Comparison of ENCODE assay signal across 21 cellular contexts in genomic region chr5:131305138-131305650, GRCh38. TPM values are rescaled to one million over a fixed set of nuclear protein-coding genes. Genes with fewer than 3 reads are reported as not detected.
A peak's percentile ranks its signal among the peaks of the same experiment; 100 is the strongest.
DNase-seq lines count a peak whose midpoint lies in the region; ATAC-seq, FAIRE-seq and TF ChIP-seq lines count a peak whose summit lies in the region.
"Had no signal": no experiment of that assay in that cellular context is flagged by ENCODE, and none has a peak within 500 bp of the region (broad histone marks: within the 10 kb centered on the region; RNA-seq: fewer than 3 reads in every experiment).

No MANE protein-coding gene starts in this region.

- H3F3A ChIP-seq in GM23248 (ENCODE audit: insufficient read depth) = peaks cover 19% of the 10 kb centered on the region

- H3K9me3 ChIP-seq in IMR-90 (ENCODE audit: control insufficient read depth, insufficient read depth, low read length) (no peaks in the 10 kb centered on the region), K562 (replicated peaks; ENCODE audit: control insufficient read depth, insufficient read depth, low read depth, low read length) (no peaks in the 10 kb centered on the region), neutrophil (no peaks in the 10 kb centered on the region), GM23248 (ENCODE audit: low read depth) (no peaks in the 10 kb centered on the region)
- H3K9me3 ChIP-seq: esophagus squamous epithelium, thyroid gland had no signal

- WGBS in IMR-90 (ENCODE audit: extremely low coverage in 2 of 2, insufficient read length in 1 of 2), 2 experiments = 100% methylated on average over 1 of the region's 2 CpGs; no CpG with 5 or more reads in 1 of the 2 experiments
- WGBS in K562 (ENCODE audit: insufficient coverage, low coverage, missing lambda C conversion rate) = 33% methylated on average over 2 of the region's 2 CpGs
- WGBS in GM23248 (ENCODE audit: low coverage in 1 of 2, low lambda C conversion rate in 2 of 2, missing lambda C conversion rate in 2 of 2), 2 experiments = 97 to 100% methylated on average over 2 of the region's 2 CpGs

- no peak overlapping the region for H2AFZ ChIP-seq in IMR-90 (replicated peaks; ENCODE audit: low read length, poor library complexity)
- no peak overlapping the region for H2AFZ ChIP-seq in K562 (ENCODE audit: low read depth, low read length)
- no peak overlapping the region for H2AFZ ChIP-seq in GM23248
- H2AFZ ChIP-seq: GM23338 had no signal

- H2AK5ac ChIP-seq in IMR-90 (ENCODE audit: low read depth, low read length) = no peak overlapping the region

- H3K4me2 ChIP-seq in IMR-90 (ENCODE audit: low read depth, low read length) (no peak overlapping the region), K562 (ENCODE audit: insufficient read depth, low read length) (no peak overlapping the region), GM23248 (ENCODE audit: unreplicated experiment) (no peak overlapping the region)
- H3K4me2 ChIP-seq: GM23338 had no signal

- TF ChIP-seq POLR2A in IMR-90 (IDR thresholded peaks at IDR 0.05; ENCODE audit: low read depth, low read length) (no peak), K562 (conservative IDR thresholded peaks at IDR 0.05) (no peak)

- CTCF ChIA-PET in activated naive CD4-positive, alpha-beta T cell treated with anti-CD3 and anti-CD28 coated beads for 36 hours (lab: Charles Lee) = interaction anchor here (1.7 kb wide), 1 partner anchor 41 kb away, joined by 4 read pairs; no protein-coding TSS in a partner anchor
- CTCF ChIA-PET in IMR-90 (lab: Yijun Ruan, JAX) (interaction anchor here (0.6 kb wide), 1 partner anchor 56 kb away, joined by 4 read pairs; no protein-coding TSS in a partner anchor), K562 (lab: Yijun Ruan, JAX; ENCODE audit: low intra/inter-chr PET ratio) (no interaction called here)

- no peak overlapping the region for H2BK15ac ChIP-seq in IMR-90 (ENCODE audit: low read depth, low read length)

- H4K5ac ChIP-seq in IMR-90 (ENCODE audit: low read depth, low read length) = no peak overlapping the region

- dilution Hi-C loops in IMR-90 (cut with HindIII; ENCODE audit: low sequenced_read_pairs, unreplicated experiment) = no loop called here

- no peak overlapping the region for H4K8ac ChIP-seq in IMR-90 (ENCODE audit: low read depth in 2 of 2, low read length in 2 of 2)

- H3K4me3 ChIP-seq in IMR-90 (ENCODE audit: insufficient read depth, low read depth, low read length) = no peak overlapping the region
- H3K4me3 ChIP-seq in K562 = no peak overlapping the region
- H3K4me3 ChIP-seq in neutrophil (ENCODE audit: low read depth in 1 of 2, low read length in 1 of 2) = no peak overlapping the region
- H3K4me3 ChIP-seq in GM23248 = no peak overlapping the region
- H3K4me3 ChIP-seq: esophagus squamous epithelium, GM23338, skin epidermis, thyroid gland had no signal

- H3K36me3 ChIP-seq in IMR-90 (ENCODE audit: control insufficient read depth, insufficient read depth, low read length) = no peaks in the 10 kb centered on the region
- no peaks in the 10 kb centered on the region for H3K36me3 ChIP-seq in K562 (ENCODE audit: control insufficient read depth, insufficient read depth, low read length)
- no peaks in the 10 kb centered on the region for H3K36me3 ChIP-seq in neutrophil
- H3K36me3 ChIP-seq in GM23248 (ENCODE audit: low read depth) = no peaks in the 10 kb centered on the region
- H3K36me3 ChIP-seq: esophagus squamous epithelium, thyroid gland had no signal

- peaks cover 64% of the 10 kb centered on the region for H3K4me1 Mint-ChIP-seq in activated naive CD4-positive, alpha-beta T cell treated with anti-CD3 and anti-CD28 coated beads for 36 hours (ENCODE audit: low read depth)
- H3K4me1 Mint-ChIP-seq: GM23338 had no signal

- TF ChIP-seq CTCF in IMR-90 (conservative IDR thresholded peaks at IDR 0.05; ENCODE audit: low read depth, low read length) = no peak
- no peak for TF ChIP-seq CTCF in K562 (IDR thresholded peaks at IDR 0.05 in 2 of 3, conservative IDR thresholded peaks at IDR 0.05 in 1 of 3; ENCODE audit: insufficient read depth in 2 of 3, low read depth in 1 of 3, low read length in 3 of 3)
- TF ChIP-seq CTCF in neutrophil (IDR thresholded peaks at IDR 0.05) = no peak

- H4K20me1 ChIP-seq in IMR-90 (ENCODE audit: insufficient read depth, low read length) (peaks cover 17% of the 10 kb centered on the region; the same call in 1 of the 2 replicates), K562 (replicated peaks; ENCODE audit: control insufficient read depth, insufficient read depth, low read length) (no peaks in the 10 kb centered on the region), GM23248 (ENCODE audit: insufficient read depth) (no peaks in the 10 kb centered on the region)

- no peak overlapping the region for H2BK120ac ChIP-seq in IMR-90 (ENCODE audit: low read depth, low read length)

- in situ Hi-C loops in IMR-90 (cut with MboI; ENCODE audit: low sequenced_read_pairs) = no loop called here
- in situ Hi-C loops in K562 (cut with MboI) = no loop called here
- in situ Hi-C loops in GM23248 (cut with MboI) = no loop called here

- no peak overlapping the region for H4K91ac ChIP-seq in IMR-90 (ENCODE audit: insufficient read depth, low read depth, low read length)

- H2AK9ac ChIP-seq in IMR-90 (replicated peaks; ENCODE audit: low read depth, low read length, poor library complexity) = no peak overlapping the region

- H3K9me1 ChIP-seq in IMR-90 (ENCODE audit: insufficient read depth, low read length) (no peaks in the 10 kb centered on the region), K562 (ENCODE audit: control insufficient read depth, insufficient read depth, low read length) (no peaks in the 10 kb centered on the region)

- POLR2A ChIA-PET in IMR-90 (lab: Charles Lee; ENCODE audit: unreplicated experiment) (no interaction called here), K562 (lab: Yijun Ruan, JAX) (interaction anchor here (1.0 kb wide), 2 partner anchors 19 to 142 kb away, joined by 3 read pairs; no protein-coding TSS in a partner anchor)

- peak; percentile 6 for FAIRE-seq in K562 (lab: Jason Lieb, UNC)
- FAIRE-seq: G401.6 had no signal

- H3K4ac ChIP-seq in IMR-90 (ENCODE audit: low read depth, low read length) = no peak overlapping the region

- peaks cover 4% of the 10 kb centered on the region for H3K9me3 Mint-ChIP-seq in activated naive CD4-positive, alpha-beta T cell treated with anti-CD3 and anti-CD28 coated beads for 36 hours

- no peak overlapping the region for H2BK5ac ChIP-seq in IMR-90 (ENCODE audit: low read depth, low read length, poor library complexity, severe bottlenecking)

- H3K4me3 Mint-ChIP-seq in activated naive CD4-positive, alpha-beta T cell treated with anti-CD3 and anti-CD28 coated beads for 36 hours = no peak overlapping the region
- H3K4me3 Mint-ChIP-seq: brain, GM23338 had no signal

- H3K23ac ChIP-seq in IMR-90 (ENCODE audit: low read depth, low read length) = no peak overlapping the region

- DNase-seq in activated naive CD4-positive, alpha-beta T cell treated with anti-CD3 and anti-CD28 coated beads for 36 hours = no peak
- DNase-seq in activated naive CD4-positive, alpha-beta T cell (lab: John Stamatoyannopoulos, UW) = no peak
- DNase-seq in IMR-90 (no peak), K562 (ENCODE audit: extremely low read depth in 1 of 4, low spot score in 3 of 4) (peak in 1 of 4 experiments; percentile 10), GM23248 (no peak)
- DNase-seq in stimulated activated naive CD4-positive, alpha-beta T cell treated with Interleukin-2 at 50 U/mL for 16 hours (lab: John Stamatoyannopoulos, UW) = no peak
- DNase-seq in activated effector memory CD4-positive, alpha-beta T cell treated with anti-CD3 and anti-CD28 coated beads, Interleukin-2, amount 50 U/mL, for 16 hours = no peak
- DNase-seq: activated gamma-delta T cell treated with Interleukin-2 at 50 U/mL for 16 hours; esophagus squamous epithelium; KG1; NCI-H1105; NCI-H526; stimulated activated CD4-positive, alpha-beta T cell treated with anti-CD3 and anti-CD28 coated beads, Interleukin-4, amount 100 ng/mL, for 24 hours; thyroid gland had no signal

- peaks cover 11 to 27% of the 10 kb centered on the region in 2 experiments for H3K79me1 ChIP-seq in IMR-90 (ENCODE audit: low read depth in 1 of 2, low read length in 2 of 2)

- no peak for TF ChIP-seq EP300 in K562 (IDR thresholded peaks at IDR 0.05; ENCODE audit: low read length)

- H3K18ac ChIP-seq in IMR-90 (ENCODE audit: low read depth, low read length) = no peak overlapping the region

- TF ChIP-seq RAD21 in IMR-90 (IDR thresholded peaks at IDR 0.05; ENCODE audit: low read length) (no peak), K562 (CRISPR knock-in tag; conservative IDR thresholded peaks at IDR 0.05 in 1 of 2, IDR thresholded peaks at IDR 0.05 in 1 of 2) (no peak)

- H3K79me2 ChIP-seq in K562 (ENCODE audit: control insufficient read depth, insufficient read depth, low read length) (peaks cover 53% of the 10 kb centered on the region), GM23248 (ENCODE audit: insufficient read depth) (peaks cover 51% of the 10 kb centered on the region)

- H3K9me2 ChIP-seq in GM23248 (ENCODE audit: insufficient read depth) = no peaks in the 10 kb centered on the region

- no peak for ATAC-seq in IMR-90 (ENCODE audit: low read depth)
- peak; percentile 74 for ATAC-seq in K562
- ATAC-seq: GM23338 had no signal

- no peak overlapping the region for H3K56ac ChIP-seq in IMR-90 (ENCODE audit: extremely low read depth, insufficient read depth, low read length)

- H3K9ac ChIP-seq in IMR-90 (ENCODE audit: low read depth, low read length) (no peak overlapping the region), K562 (ENCODE audit: insufficient read depth in 1 of 2, low read depth in 2 of 2, low read length in 2 of 2) (no peak overlapping the region), GM23248 (no peak overlapping the region)

- H3K27ac ChIP-seq in IMR-90 (ENCODE audit: insufficient read depth, low read length) (no peak overlapping the region), K562 (ENCODE audit: extremely low read depth, low read depth, low read length) (no peak overlapping the region), neutrophil (peak overlapping the region; percentile 2), GM23248 (no peak overlapping the region)
- H3K27ac ChIP-seq: HL-60, skin epidermis, thyroid gland had no signal

- peak overlapping the region; percentile 5; the same call in 1 of the 2 replicates for H3K14ac ChIP-seq in IMR-90 (replicated peaks; ENCODE audit: low read depth, low read length)

- H3K27me3 Mint-ChIP-seq in activated naive CD4-positive, alpha-beta T cell treated with anti-CD3 and anti-CD28 coated beads for 36 hours (ENCODE audit: low read depth) = no peaks in the 10 kb centered on the region
- H3K27me3 Mint-ChIP-seq: brain, progenitor cell of endocrine pancreas had no signal

- H3K4me1 ChIP-seq in IMR-90 (ENCODE audit: control insufficient read depth, insufficient read depth, low read length) (no peaks in the 10 kb centered on the region; the same call in 1 of the 2 replicates), K562 (replicated peaks in 1 of 2; ENCODE audit: control insufficient read depth in 2 of 2, insufficient read depth in 2 of 2, low read length in 2 of 2) (peaks cover 0 to 10% of the 10 kb centered on the region in 2 experiments; a peak in 4 of 5 replicates), neutrophil (ENCODE audit: control insufficient read depth in 1 of 2, insufficient read depth in 1 of 2, low read depth in 1 of 2, low read length in 1 of 2) (peaks cover 7 to 20% of the 10 kb centered on the region in 2 experiments), GM23248 (ENCODE audit: insufficient read depth) (peaks cover 14% of the 10 kb centered on the region)
- H3K4me1 ChIP-seq: thyroid gland had no signal

- no peaks in the 10 kb centered on the region for H3K27me3 ChIP-seq in IMR-90 (ENCODE audit: control insufficient read depth, insufficient read depth, low read length)
- no peaks in the 10 kb centered on the region for H3K27me3 ChIP-seq in K562 (ENCODE audit: control insufficient read depth in 2 of 2, insufficient read depth in 2 of 2, low read length in 2 of 2)
- no peaks in the 10 kb centered on the region for H3K27me3 ChIP-seq in neutrophil
- no peaks in the 10 kb centered on the region for H3K27me3 ChIP-seq in GM23248 (replicated peaks; ENCODE audit: insufficient read depth)
- H3K27me3 ChIP-seq: esophagus squamous epithelium, thyroid gland had no signal

- H2BK20ac ChIP-seq in IMR-90 (ENCODE audit: low read depth, low read length) = no peak overlapping the region

- no TSS peak for BruUV-seq in IMR-90 (replicated peaks; lab: Mats Ljungman, UMichigan)
- BruUV-seq in K562 (replicated peaks; lab: Mats Ljungman, UMichigan) = no TSS peak

- peak overlapping the region; percentile 55 for H3K27ac Mint-ChIP-seq in activated naive CD4-positive, alpha-beta T cell treated with anti-CD3 and anti-CD28 coated beads for 36 hours
- H3K27ac Mint-ChIP-seq: brain, GM23338, progenitor cell of endocrine pancreas had no signal

- intact Hi-C loops in activated naive CD4-positive, alpha-beta T cell treated with anti-CD3 and anti-CD28 coated beads for 36 hours (cut with micrococcal nuclease) = no loop called here
- intact Hi-C loops in IMR-90 (cut with micrococcal nuclease) (no loop called here), K562 (cut with micrococcal nuclease) (no loop called here)

- peaks cover 12% of the 10 kb centered on the region for H3K36me3 Mint-ChIP-seq in activated naive CD4-positive, alpha-beta T cell treated with anti-CD3 and anti-CD28 coated beads for 36 hours (ENCODE audit: low read depth)

RNA-seq across cellular contexts. Expression of gene CDC42SE2, which starts 41.3 kb away (rescaled TPM):
- 100 to 1,000 TPM; 106 to 108 TPM for total RNA-seq in activated naive CD4-positive, alpha-beta T cell treated with anti-CD3 and anti-CD28 coated beads for 36 hours
- total RNA-seq in IMR-90 (2012; rRNA removed) (19.4 and 44.2 TPM in 2 replicates), K562 (2014; rRNA removed) (24.8 and 31.2 TPM in 2 replicates), K562 (2014; rRNA removed; fragmentation: Illumina TruSeq; extraction: Trizol) (40.5 and 46.8 TPM in 2 replicates), K562 (2015; rRNA removed; fragmentation: Illumina TruSeq; extraction: Trizol) (38.0 and 39.7 TPM in 2 replicates), K562 (2021) (32.7 and 34.2 TPM in 2 replicates)
- polyA plus RNA-seq in IMR-90 (2012; rRNA removed) (8.8 and 12.5 TPM in 2 replicates), K562 (2011; rRNA removed) (30.9 and 44.3 TPM in 2 replicates), K562 (2014; fragmentation: Illumina TruSeq; extraction: Trizol) (30.0 and 33.8 TPM in 2 replicates), K562 (2014; fragmentation: Nextera tagmentation; extraction: Ambion mirVana) (10 to 100 TPM; 25.9 to 27.9 TPM), K562 (2014; rRNA removed) (27.6 and 34.3 TPM in 2 replicates), GM23248 (2016; fragmentation: Nextera tagmentation; extraction: Ambion mirVana) (13.7 and 14.3 TPM in 2 replicates)
- 2.0 and 2.8 TPM in 2 replicates for polyA plus RNA-seq in IMR-90 (2012; cell fraction: cytosol; rRNA removed)
- 1.1 and 22.9 TPM in 2 replicates for polyA plus RNA-seq in IMR-90 (2012; cell fraction: nucleus; rRNA removed; ENCODE audit: low replicate concordance)
- 14.0 and 31.6 TPM in 2 replicates for total RNA-seq in K562 (2011; cell fraction: chromatin; rRNA removed; ENCODE audit: low replicate concordance)
- total RNA-seq in K562 (2011; cell fraction: nucleolus; rRNA removed) = 8.8 and 11.4 TPM in 2 replicates
- 23.0 and 38.4 TPM in 2 replicates for total RNA-seq in K562 (2011; cell fraction: nucleoplasm; rRNA removed)
- 9.3 and 24.7 TPM in 2 replicates for polyA plus RNA-seq in K562 (2011; cell fraction: cytosol; rRNA removed)
- 6.0 and 9.8 TPM in 2 replicates for polyA plus RNA-seq in K562 (2011; cell fraction: nucleus; rRNA removed)
- polyA plus RNA-seq in K562 (2012) = 25.2 and 27.7 TPM in 2 replicates
- polyA minus RNA-seq in K562 (2011; rRNA and poly(A)+ RNA removed) = 57.8 and 58.4 TPM in 2 replicates
- polyA minus RNA-seq in K562 (2011; cell fraction: cytosol; rRNA and poly(A)+ RNA removed) = 12.7 and 19.6 TPM in 2 replicates
- 11.4 and 14.8 TPM in 2 replicates for polyA minus RNA-seq in K562 (2011; cell fraction: nucleus; rRNA and poly(A)+ RNA removed)
- 17.5 and 22.1 TPM in 2 replicates for total RNA-seq in GM23248 (2014; rRNA removed; shearing (Covaris generic))
